Comparison of ENCODE assay signal across 9 cellular contexts in genomic region chr16:90022209-90023077, GRCh38. TPM values are rescaled to one million over a fixed set of nuclear protein-coding genes. Genes with fewer than 3 reads are reported as not detected.
DNase-seq lines count a peak whose midpoint lies in the region; ATAC-seq and TF ChIP-seq lines count a peak whose summit lies in the region.
"Had no signal": no experiment of that assay in that cellular context is flagged by ENCODE, and none has a peak within 500 bp of the region (broad histone marks: within the 10 kb centered on the region; RNA-seq: fewer than 3 reads in every experiment).

No MANE protein-coding gene starts in this region.

- H3K9me2 ChIP-seq in Loucy (replicated peaks; ENCODE audit: low read depth, low read length), result no peaks in the 10 kb centered on the region

- peak overlapping the region; percentile 61 to 93 (median 79) for H3K27ac Mint-ChIP-seq in CD4-positive, alpha-beta memory T cell
- H3K27ac Mint-ChIP-seq in activated naive CD4-positive, alpha-beta T cell treated with anti-CD3 and anti-CD28 coated beads for 36 hours, result no peak overlapping the region

- H3F3A ChIP-seq in Loucy (ENCODE audit: low read depth), result no peaks in the 10 kb centered on the region

- POLR2A ChIA-PET in CD4-positive, alpha-beta memory T cell (lab: Charles Lee; ENCODE audit: partially characterized antibody), result interaction anchor here (0.7 to 1.4 kb wide), 3 partner anchors 11 to 50 kb away, joined by 3 read pairs; no protein-coding TSS in a partner anchor

- H3K79me2 ChIP-seq in Loucy (ENCODE audit: insufficient read depth, low read length), result no peaks in the 10 kb centered on the region

- H3K9me3 ChIP-seq in CD4-positive, alpha-beta memory T cell (ENCODE audit: control insufficient read depth in 1 of 2, low read length in 2 of 2), result no peaks in the 10 kb centered on the region
- H3K9me3 ChIP-seq in Loucy (ENCODE audit: insufficient read depth, low read depth, low read length), result no peaks in the 10 kb centered on the region
- no peaks in the 10 kb centered on the region for H3K9me3 ChIP-seq in SJCRH30 (replicated peaks)
- no peaks in the 10 kb centered on the region for H3K9me3 ChIP-seq in testis

- H3K36me3 Mint-ChIP-seq in CD4-positive, alpha-beta memory T cell, result no peaks in the 10 kb centered on the region
- H3K36me3 Mint-ChIP-seq in activated naive CD4-positive, alpha-beta T cell treated with anti-CD3 and anti-CD28 coated beads for 36 hours (ENCODE audit: low read depth), result peaks cover 2% of the 10 kb centered on the region

- H3K4me3 ChIP-seq in CD4-positive, alpha-beta memory T cell (ENCODE audit: low read length in 2 of 2), result peak overlapping the region in 1 of 2 donors; percentile 69
- H3K4me3 ChIP-seq in Loucy (ENCODE audit: low read length, poor library complexity, severe bottlenecking) (peak overlapping the region; percentile 74), SJCRH30 (peak overlapping the region; percentile 71), testis (peak overlapping the region; percentile 63 to 78)
- H3K4me3 ChIP-seq: cardiac muscle cell had no signal

- H3K4me3 Mint-ChIP-seq in CD4-positive, alpha-beta memory T cell, result peak overlapping the region; percentile 73 to 86 (median 80)
- peak overlapping the region; percentile 72 for H3K4me3 Mint-ChIP-seq in activated naive CD4-positive, alpha-beta T cell treated with anti-CD3 and anti-CD28 coated beads for 36 hours

- H3K27me3 ChIP-seq in CD4-positive, alpha-beta memory T cell (ENCODE audit: insufficient read depth, low read length), result no peaks in the 10 kb centered on the region
- H3K27me3 ChIP-seq in Loucy (ENCODE audit: insufficient read depth, low read length, poor library complexity, severe bottlenecking), result no peaks in the 10 kb centered on the region
- no peaks in the 10 kb centered on the region for H3K27me3 ChIP-seq in SJCRH30
- H3K27me3 ChIP-seq in testis, result no peaks in the 10 kb centered on the region

- peak overlapping the region; percentile 80 for H3K9ac ChIP-seq in Loucy (ENCODE audit: low read depth, low read length, poor library complexity, severe bottlenecking)

- WGBS in testis, 2 donors, result 4 to 12% methylated on average over 13 to 57 of the region's 57 CpGs

- peak overlapping the region; percentile 78 for H3K4me2 ChIP-seq in Loucy (ENCODE audit: low read depth, low read length, poor library complexity, severe bottlenecking)

- CTCF ChIA-PET in CD4-positive, alpha-beta memory T cell (lab: Charles Lee; ENCODE audit: partially characterized antibody), result interaction anchor here (0.6 to 1.6 kb wide), 4 partner anchors 9 to 134 kb away, joined by 3 to 5 read pairs (median 4); no protein-coding TSS in a partner anchor
- CTCF ChIA-PET in activated naive CD4-positive, alpha-beta T cell treated with anti-CD3 and anti-CD28 coated beads for 36 hours (lab: Charles Lee), result interaction anchor here (1.1 kb wide), 1 partner anchor 9 kb away, joined by 4 read pairs; no protein-coding TSS in a partner anchor

- peak overlapping the region; percentile 64 for H2AFZ ChIP-seq in Loucy (ENCODE audit: low read length)

- H4K20me1 ChIP-seq in Loucy (ENCODE audit: insufficient read depth, low read length, poor library complexity, severe bottlenecking), result no peaks in the 10 kb centered on the region

- H3K27me3 Mint-ChIP-seq in CD4-positive, alpha-beta memory T cell, result no peaks in the 10 kb centered on the region
- peaks cover 3% of the 10 kb centered on the region for H3K27me3 Mint-ChIP-seq in activated naive CD4-positive, alpha-beta T cell treated with anti-CD3 and anti-CD28 coated beads for 36 hours (ENCODE audit: low read depth)

- H3K36me3 ChIP-seq in CD4-positive, alpha-beta memory T cell (ENCODE audit: insufficient read depth, low read length), result no peaks in the 10 kb centered on the region
- H3K36me3 ChIP-seq in Loucy (ENCODE audit: insufficient read depth, low read length), result no peaks in the 10 kb centered on the region
- no peaks in the 10 kb centered on the region for H3K36me3 ChIP-seq in SJCRH30
- no peaks in the 10 kb centered on the region for H3K36me3 ChIP-seq in testis (ENCODE audit: low read depth, missing control alignments)
- H3K36me3 ChIP-seq: cardiac muscle cell had no signal

- H3K4me1 ChIP-seq in CD4-positive, alpha-beta memory T cell (ENCODE audit: insufficient read depth, low read length), result peaks cover 40% of the 10 kb centered on the region
- peaks cover 25% of the 10 kb centered on the region for H3K4me1 ChIP-seq in Loucy (ENCODE audit: insufficient read depth, low read length, poor library complexity, severe bottlenecking)
- H3K4me1 ChIP-seq in SJCRH30, result peaks cover 17% of the 10 kb centered on the region
- peaks cover 7% of the 10 kb centered on the region for H3K4me1 ChIP-seq in testis

- peak overlapping the region; percentile 51 for H3K27ac ChIP-seq in CD4-positive, alpha-beta memory T cell (ENCODE audit: low read depth, low read length)
- peak overlapping the region; percentile 82 for H3K27ac ChIP-seq in SJCRH30
- peak overlapping the region in 1 of 2 donors; percentile 47 for H3K27ac ChIP-seq in testis
- H3K27ac ChIP-seq: cardiac muscle cell had no signal

- intact Hi-C loops in CD4-positive, alpha-beta memory T cell (cut with micrococcal nuclease), result loop anchor here (1.0 kb wide), 1 partner anchor 13 kb away; no protein-coding TSS in a partner anchor
- intact Hi-C loops in activated naive CD4-positive, alpha-beta T cell treated with anti-CD3 and anti-CD28 coated beads for 36 hours (cut with micrococcal nuclease), result loop anchor here (1.0 to 5.0 kb wide), 4 partner anchors 27 to 150 kb away; partner anchors contain the start of genes PRDM7 and TCF25
- intact Hi-C loops in testis (cut with DNase I; ENCODE audit: low total_unique reads), result no loop called here

- peaks cover 0 to 1% (median 0%) of the 10 kb centered on the region in 8 donors for H3K9me3 Mint-ChIP-seq in CD4-positive, alpha-beta memory T cell
- H3K9me3 Mint-ChIP-seq in activated naive CD4-positive, alpha-beta T cell treated with anti-CD3 and anti-CD28 coated beads for 36 hours, result peaks cover 2% of the 10 kb centered on the region

- DNase-seq in CD4-positive, alpha-beta memory T cell, result peak; percentile 63 to 78 (median 73)
- peak; percentile 90 for DNase-seq in SJCRH30
- peak; percentile 90 for DNase-seq in activated naive CD4-positive, alpha-beta T cell treated with anti-CD3 and anti-CD28 coated beads for 36 hours
- DNase-seq in germinal center (ENCODE audit: low spot score), result peak; percentile 76
- peak; percentile 80 for DNase-seq in omental fat pad (ENCODE audit: low spot score)
- peak; percentile 96 for DNase-seq in testis

- ATAC-seq in GM21390 (IDR thresholded peaks at IDR 0.05; ENCODE audit: unreplicated experiment) (peak; percentile 58), omental fat pad (ENCODE audit: low FRiP score) (peak; percentile 72)

- no peak for TF ChIP-seq POLR2A in testis (IDR thresholded peaks at IDR 0.05)

- TF ChIP-seq CTCF in Loucy (conservative IDR thresholded peaks at IDR 0.05; ENCODE audit: low read length) (no peak), omental fat pad (IDR thresholded peaks at IDR 0.05) (no peak), testis (IDR thresholded peaks at IDR 0.05) (no peak)

- H3K4me1 Mint-ChIP-seq in CD4-positive, alpha-beta memory T cell, result peaks cover 14 to 33% (median 23%) of the 10 kb centered on the region in 4 donors
- H3K4me1 Mint-ChIP-seq in activated naive CD4-positive, alpha-beta T cell treated with anti-CD3 and anti-CD28 coated beads for 36 hours (ENCODE audit: low read depth), result peaks cover 20% of the 10 kb centered on the region

RNA-seq across cellular contexts. Expression of gene DBNDD1, which starts 3.2 kb away (rescaled TPM):
- under 1 TPM; 0.61 to 0.73 TPM for total RNA-seq in CD4-positive, alpha-beta memory T cell
- polyA plus RNA-seq in CD4-positive, alpha-beta memory T cell, result 1 to 10 TPM; 1.2 to 3.7 TPM
- 13.5 and 14.4 TPM in 2 replicates for total RNA-seq in SJCRH30 (2014; rRNA removed; shearing (Covaris generic))
- under 1 TPM; 0.60 to 0.67 TPM for total RNA-seq in activated naive CD4-positive, alpha-beta T cell treated with anti-CD3 and anti-CD28 coated beads for 36 hours
- 1 to 10 TPM in 3 of 4 donors, not detected in 1; 1.4 to 5.0 (median 3.5) TPM for total RNA-seq in omental fat pad
- total RNA-seq in testis, result 1 to 10 TPM; 4.7 to 5.1 TPM
- 2.3 TPM for polyA plus RNA-seq in testis (ENCODE audit: insufficient read depth, low read depth, low replicate concordance)

RNA-seq across cellular contexts. Expression of gene PRDM7, which starts 54.7 kb away (rescaled TPM):
- total RNA-seq in CD4-positive, alpha-beta memory T cell, result not detected
- not detected for polyA plus RNA-seq in CD4-positive, alpha-beta memory T cell
- not detected in 2 replicates for total RNA-seq in SJCRH30 (2014; rRNA removed; shearing (Covaris generic))
- total RNA-seq in activated naive CD4-positive, alpha-beta T cell treated with anti-CD3 and anti-CD28 coated beads for 36 hours, result not detected
- not detected for total RNA-seq in omental fat pad
- total RNA-seq in testis, result 10 to 100 TPM in 1 of 2 donors, 1 to 10 TPM in 1; 1.8 to 10.2 TPM
- polyA plus RNA-seq in testis (ENCODE audit: insufficient read depth, low read depth, low replicate concordance), result 4.2 TPM
- total RNA-seq: cardiac muscle cell had no signal
- polyA plus RNA-seq: cardiac muscle cell had no signal
